14 cellular contexts compared by ENCODE assay signal in genomic region chr9:95373069-95373681, GRCh38. TPM values are rescaled to one million over a fixed set of nuclear protein-coding genes. Genes with fewer than 3 reads are reported as not detected.
DNase-seq lines count a peak whose midpoint lies in the region; ATAC-seq and TF ChIP-seq lines count a peak whose summit lies in the region.
"Had no signal": no experiment of that assay in that cellular context is flagged by ENCODE, and none has a peak within 500 bp of the region (broad histone marks: within the 10 kb centered on the region; RNA-seq: fewer than 3 reads in every experiment).

No MANE protein-coding gene starts in this region.

- DNase-seq in GM23338 (ENCODE audit: low spot score) (no peak), NCI-H2081 treated with DMSO at 0.1 percent for 48 hours (lab: John Stamatoyannopoulos, UW) (peak; percentile 5), SHP77 (lab: John Stamatoyannopoulos, UW) (peak; percentile 22 to 25), hepatic stellate cell (ENCODE audit: low spot score) (no peak), aorta (no peak)
- no peak for DNase-seq in CD8-positive, alpha-beta T cell
- DNase-seq: activated CD4-positive, alpha-beta T cell treated with anti-CD3 and anti-CD28 coated beads, Interleukin-2, amount 50 U/mL, for 48 hours; CD4-positive, alpha-beta T cell; H9; NCI-H524 treated with DMSO at 0.1 percent for 48 hours had no signal

- H3K36me3 ChIP-seq in GM23338 (ENCODE audit: insufficient read depth) (no peaks in the 10 kb centered on the region), aorta (ENCODE audit: control insufficient read depth in 1 of 2, insufficient read depth in 2 of 2, low read length in 1 of 2) (no peaks in the 10 kb centered on the region)
- no peaks in the 10 kb centered on the region for H3K36me3 ChIP-seq in CD8-positive, alpha-beta T cell (ENCODE audit: insufficient read depth, low read length)
- H3K36me3 ChIP-seq: suprapubic skin had no signal

- no peaks in the 10 kb centered on the region for H3K27me3 Mint-ChIP-seq in GM23338 (ENCODE audit: insufficient read depth, low read depth, poor library complexity)
- peaks cover 11% of the 10 kb centered on the region for H3K27me3 Mint-ChIP-seq in nephron (ENCODE audit: low read depth)
- peaks cover 33% of the 10 kb centered on the region for H3K27me3 Mint-ChIP-seq in CD8-positive, alpha-beta T cell (ENCODE audit: low read depth)

- H4K20me1 ChIP-seq in GM23338 (replicated peaks; ENCODE audit: insufficient read depth), result no peaks in the 10 kb centered on the region

- H3K4me3 ChIP-seq in GM23338, result no peak overlapping the region
- H3K4me3 ChIP-seq in aorta (ENCODE audit: low read length in 2 of 2), result no peak overlapping the region
- H3K4me3 ChIP-seq in CD8-positive, alpha-beta T cell (ENCODE audit: low read depth, low read length), result no peak overlapping the region
- H3K4me3 ChIP-seq: suprapubic skin had no signal

- CTCF ChIA-PET in CD8-positive, alpha-beta T cell (lab: Charles Lee), result no interaction called here

- H3K4me1 Mint-ChIP-seq in GM23338, result peaks cover 5% of the 10 kb centered on the region
- peaks cover 20% of the 10 kb centered on the region for H3K4me1 Mint-ChIP-seq in nephron
- H3K4me1 Mint-ChIP-seq in CD8-positive, alpha-beta T cell (ENCODE audit: low read depth), result no peaks in the 10 kb centered on the region
- H3K4me1 Mint-ChIP-seq: central memory CD8-positive, alpha-beta T cell had no signal

- H3K4me1 ChIP-seq in GM23338 (ENCODE audit: insufficient read depth), result no peaks in the 10 kb centered on the region
- no peaks in the 10 kb centered on the region for H3K4me1 ChIP-seq in aorta (ENCODE audit: control insufficient read depth in 1 of 2, insufficient read depth in 2 of 2, low read length in 2 of 2)
- no peaks in the 10 kb centered on the region for H3K4me1 ChIP-seq in CD8-positive, alpha-beta T cell (ENCODE audit: insufficient read depth, low read length)
- H3K4me1 ChIP-seq: suprapubic skin had no signal

- POLR2A ChIA-PET in CD8-positive, alpha-beta T cell (lab: Charles Lee), result no interaction called here

- intact Hi-C loops in aorta (cut with DNase I), result no loop called here
- intact Hi-C loops in CD8-positive, alpha-beta T cell (cut with DNase I, micrococcal nuclease), result no loop called here

- H3K9me3 Mint-ChIP-seq in GM23338 (peaks cover 5% of the 10 kb centered on the region; the same call in 2 of the 3 replicates), nephron (peaks cover 11% of the 10 kb centered on the region)
- no peaks in the 10 kb centered on the region for H3K9me3 Mint-ChIP-seq in CD8-positive, alpha-beta T cell
- H3K9me3 Mint-ChIP-seq: CD4-positive, alpha-beta T cell; central memory CD8-positive, alpha-beta T cell had no signal

- no peaks in the 10 kb centered on the region for H3F3A ChIP-seq in GM23338 (replicated peaks; ENCODE audit: low read depth)

- H3K27ac ChIP-seq in GM23338 (ENCODE audit: low read depth) (no peak overlapping the region), aorta (ENCODE audit: low read depth in 1 of 2, low read length in 2 of 2) (no peak overlapping the region)
- no peak overlapping the region for H3K27ac ChIP-seq in CD8-positive, alpha-beta T cell (ENCODE audit: low read depth, low read length)
- H3K27ac ChIP-seq: suprapubic skin had no signal

- H3K27ac Mint-ChIP-seq in GM23338 (no peak overlapping the region), nephron (peak overlapping the region; percentile 5 to 75 (median 49))
- H3K27ac Mint-ChIP-seq in CD8-positive, alpha-beta T cell, result no peak overlapping the region
- H3K27ac Mint-ChIP-seq: CD4-positive, alpha-beta T cell; H9 had no signal

- TF ChIP-seq CTCF in GM23338 (conservative IDR thresholded peaks at IDR 0.05; ENCODE audit: low read depth in 2 of 2) (no peak), nephron (IDR thresholded peaks at IDR 0.05; ENCODE audit: unreplicated experiment in 3 of 3) (no peak)
- no peak for TF ChIP-seq CTCF in CD8-positive, alpha-beta T cell (IDR thresholded peaks at IDR 0.05)

- H3K36me3 Mint-ChIP-seq in GM23338 (ENCODE audit: low read depth) (peaks cover 5% of the 10 kb centered on the region; the same call in 2 of the 3 replicates), nephron (ENCODE audit: low read depth) (peaks cover 3% of the 10 kb centered on the region)
- no peaks in the 10 kb centered on the region for H3K36me3 Mint-ChIP-seq in CD8-positive, alpha-beta T cell

- WGBS in aorta, 2 donors, result 26 to 30% methylated on average over 6 of the region's 6 CpGs

- ATAC-seq in GM23338, result no peak
- ATAC-seq in aorta (ENCODE audit: low FRiP score), result no peak
- no peak for ATAC-seq in CD8-positive, alpha-beta T cell
- ATAC-seq in GM18520 (IDR thresholded peaks at IDR 0.05; ENCODE audit: unreplicated experiment), result no peak

- no peak overlapping the region for H3K4me2 ChIP-seq in GM23338

- H3K79me2 ChIP-seq in GM23338 (replicated peaks; ENCODE audit: insufficient read depth), result no peaks in the 10 kb centered on the region

- no peak overlapping the region for H3K4me3 Mint-ChIP-seq in GM23338
- H3K4me3 Mint-ChIP-seq in nephron, result no peak overlapping the region
- H3K4me3 Mint-ChIP-seq in CD8-positive, alpha-beta T cell, result no peak overlapping the region
- H3K4me3 Mint-ChIP-seq: CD4-positive, alpha-beta T cell; central memory CD8-positive, alpha-beta T cell; H9 had no signal

- no peaks in the 10 kb centered on the region for H3K9me3 ChIP-seq in aorta (ENCODE audit: control insufficient read depth, low read length)
- H3K9me3 ChIP-seq in CD8-positive, alpha-beta T cell (ENCODE audit: low read length), result no peaks in the 10 kb centered on the region
- H3K9me3 ChIP-seq: suprapubic skin had no signal

- H3K27me3 ChIP-seq in GM23338 (ENCODE audit: insufficient read depth) (no peaks in the 10 kb centered on the region), aorta (ENCODE audit: control insufficient read depth in 1 of 2, insufficient read depth in 2 of 2, low read length in 1 of 2) (no peaks in the 10 kb centered on the region)
- H3K27me3 ChIP-seq in CD8-positive, alpha-beta T cell (ENCODE audit: insufficient read depth, low read length), result no peaks in the 10 kb centered on the region
- H3K27me3 ChIP-seq: suprapubic skin had no signal

- H2AFZ ChIP-seq in GM23338, result peak overlapping the region; percentile 69; the same call in 1 of the 2 replicates

- H3K9me2 ChIP-seq in GM23338 (ENCODE audit: insufficient read depth), result no peaks in the 10 kb centered on the region

TF ChIP-seq in GM23338, 12 proteins besides CTCF, POLR2A, EP300 and RAD21 (continues in another document):
- TF ChIP-seq STAT1 (IDR thresholded peaks at IDR 0.05; ENCODE audit: unreplicated experiment), result no peak
- TF ChIP-seq POLR2AphosphoS5 (IDR thresholded peaks at IDR 0.05; ENCODE audit: low read depth), result no peak

RNA-seq across cellular contexts. Expression of gene FANCC, which starts 55.7 kb away (rescaled TPM):
- total RNA-seq in GM23338 (2014; rRNA removed; shearing (Covaris generic)), result 12.9 and 18.1 TPM in 2 replicates
- polyA plus RNA-seq in GM23338 (2016; fragmentation: Nextera tagmentation; extraction: Ambion mirVana) (7.1 and 7.8 TPM in 2 replicates), aorta (1 to 10 TPM; 1.5 to 6.0 TPM)
- total RNA-seq in aorta, result 10 to 100 TPM in 1 of 2 donors, 1 to 10 TPM in 1; 5.7 to 10.9 TPM
- 1 to 10 TPM; 4.2 to 6.1 TPM for total RNA-seq in CD8-positive, alpha-beta T cell

Comparison
In these comparisons a context has a peak if more than half of its experiments do, and no peak if none do; other contexts are left out.
1. DNase-seq: peak in NCI-H2081 treated with DMSO at 0.1 percent for 48 hours (single experiment) and SHP77 (2 of 2); none in GM23338 (single experiment), hepatic stellate cell (single experiment), aorta (0 of 2) and CD8-positive, alpha-beta T cell (0 of 7).
2. H3K27ac Mint-ChIP-seq: peak in nephron (3 of 3); none in GM23338 (single experiment) and CD8-positive, alpha-beta T cell (single experiment).